Comparison of ENCODE assay signal across 2 cellular contexts in genomic region chr18:35710581-35710980, GRCh38.
TF ChIP-seq lines count a peak whose summit lies in the region.

No MANE protein-coding gene starts in this region.

TF ChIP-seq in HepG2, 621 proteins besides CTCF, POLR2A, EP300 and RAD21 (continued from another document):
- TF ChIP-seq HINFP (CRISPR knock-in tag; IDR thresholded peaks at IDR 0.05; ENCODE audit: low read depth) (no peak), ZNF570 (CRISPR knock-in tag; IDR thresholded peaks at IDR 0.05; ENCODE audit: borderline replicate concordance) (no peak), SNAPC5 (CRISPR knock-in tag; IDR thresholded peaks at IDR 0.05; ENCODE audit: borderline replicate concordance) (no peak), PPARG (CRISPR knock-in tag; conservative IDR thresholded peaks at IDR 0.05) (no peak), ZNF772 (CRISPR knock-in tag; IDR thresholded peaks at IDR 0.05) (no peak), KLF11 (CRISPR knock-in tag; IDR thresholded peaks at IDR 0.05) (no peak), ZNF335 (CRISPR knock-in tag; IDR thresholded peaks at IDR 0.05) (no peak), ZBTB40 (IDR thresholded peaks at IDR 0.05) (no peak), ZBTB40 (CRISPR knock-in tag; IDR thresholded peaks at IDR 0.05) (no peak), MTA1 (CRISPR knock-in tag; IDR thresholded peaks at IDR 0.05; ENCODE audit: borderline replicate concordance) (no peak), TARDBP (CRISPR knock-in tag; IDR thresholded peaks at IDR 0.05) (no peak), MED1 (CRISPR knock-in tag; IDR thresholded peaks at IDR 0.05) (no peak), ZBTB37 (CRISPR knock-in tag; IDR thresholded peaks at IDR 0.05) (no peak), ZNF225 (CRISPR knock-in tag; IDR thresholded peaks at IDR 0.05) (no peak), ZNF484 (CRISPR knock-in tag; IDR thresholded peaks at IDR 0.05; ENCODE audit: borderline replicate concordance, low read depth) (no peak)

TF ChIP-seq in GM23338, 12 proteins besides CTCF, POLR2A, EP300 and RAD21 (continued from another document):
- TF ChIP-seq REST (IDR thresholded peaks at IDR 0.05; ENCODE audit: unreplicated experiment) (no peak), NANOG (IDR thresholded peaks at IDR 0.05; ENCODE audit: borderline replicate concordance) (no peak), ZNF462 (CRISPR knock-in tag; IDR thresholded peaks at IDR 0.05) (no peak), ETS1 (IDR thresholded peaks at IDR 0.05) (no peak), ZNF114 (CRISPR knock-in tag; IDR thresholded peaks at IDR 0.05) (no peak), EZH2phosphoT487 (IDR thresholded peaks at IDR 0.05; ENCODE audit: unreplicated experiment) (no peak), STAT1 (IDR thresholded peaks at IDR 0.05; ENCODE audit: unreplicated experiment) (no peak)
